8 cellular contexts compared by ENCODE assay signal in genomic region chr19:32674959-32675719, GRCh38.
A peak's percentile ranks its signal among the peaks of the same experiment; 100 is the strongest.
DNase-seq lines count a peak whose midpoint lies in the region; ATAC-seq lines count a peak whose summit lies in the region.

Gene ANKRD27, minus strand, starts transcription at chr19:32675180. Its CDS starts 16,165 bp downstream, at chr19:32659015.

- H3K4me1 ChIP-seq in effector memory CD4-positive, alpha-beta T cell (ENCODE audit: control insufficient read depth, insufficient read depth, low read length, poor library complexity, severe bottlenecking): peaks cover 16% of the 10 kb centered on the region

- H3K9me3 ChIP-seq in effector memory CD4-positive, alpha-beta T cell (ENCODE audit: control insufficient read depth, low read length): no peaks in the 10 kb centered on the region

- H3K4me3 ChIP-seq in effector memory CD4-positive, alpha-beta T cell (ENCODE audit: insufficient read depth, low read depth, low read length, poor library complexity, severe bottlenecking): peak within 1 kb of the TSS; percentile 89

- DNase-seq in CMK (ENCODE audit: low read depth) (peak; percentile 97), HS-5 (ENCODE audit: low read depth) (peak; percentile 95), medulla oblongata (ENCODE audit: extremely low spot score) (peak; percentile 100)
- peak; percentile 94 for DNase-seq in NK-92 treated with Interleukin-12 subunit alpha and Interleukin-12 subunit beta, amount 100 ng/mL, for 24 hours (lab: John Stamatoyannopoulos, UW)
- DNase-seq in activated CD8-positive, alpha-beta memory T cell treated with anti-CD3 and anti-CD28 coated beads for 24 hours: peak; percentile 99
- DNase-seq in effector memory CD4-positive, alpha-beta T cell: peak; percentile 95 to 97 (median 96)
- DNase-seq in stimulated activated CD8-positive, alpha-beta memory T cell treated with anti-CD3 and anti-CD28 coated beads, Interleukin-12 subunit alpha, Interleukin-12 subunit beta, amount 100 ng/mL, for 1 hour (ENCODE audit: low read depth): peak; percentile 93

- peaks cover 9% of the 10 kb centered on the region for H3K27me3 ChIP-seq in effector memory CD4-positive, alpha-beta T cell (replicated peaks; ENCODE audit: control insufficient read depth, insufficient read depth, low read length, poor library complexity, severe bottlenecking)

- no peaks in the 10 kb centered on the region for H3K36me3 ChIP-seq in effector memory CD4-positive, alpha-beta T cell (ENCODE audit: control insufficient read depth, insufficient read depth, low read length)

- peak; percentile 95 for ATAC-seq in GM19468 (IDR thresholded peaks at IDR 0.05; ENCODE audit: extremely low read depth, unreplicated experiment)

- peak within 1 kb of the TSS; percentile 67 for H3K27ac ChIP-seq in effector memory CD4-positive, alpha-beta T cell (ENCODE audit: insufficient read depth, low read length, poor library complexity, severe bottlenecking)

Comparison
In these comparisons a context has a peak if more than half of its experiments do, and no peak if none do; other contexts are left out.
1. Peak in every context shown above with its lines: DNase-seq, ATAC-seq, H3K4me3 ChIP-seq and H3K27ac ChIP-seq.